8 cellular contexts compared by ENCODE assay signal in the genomic region with DNA sequence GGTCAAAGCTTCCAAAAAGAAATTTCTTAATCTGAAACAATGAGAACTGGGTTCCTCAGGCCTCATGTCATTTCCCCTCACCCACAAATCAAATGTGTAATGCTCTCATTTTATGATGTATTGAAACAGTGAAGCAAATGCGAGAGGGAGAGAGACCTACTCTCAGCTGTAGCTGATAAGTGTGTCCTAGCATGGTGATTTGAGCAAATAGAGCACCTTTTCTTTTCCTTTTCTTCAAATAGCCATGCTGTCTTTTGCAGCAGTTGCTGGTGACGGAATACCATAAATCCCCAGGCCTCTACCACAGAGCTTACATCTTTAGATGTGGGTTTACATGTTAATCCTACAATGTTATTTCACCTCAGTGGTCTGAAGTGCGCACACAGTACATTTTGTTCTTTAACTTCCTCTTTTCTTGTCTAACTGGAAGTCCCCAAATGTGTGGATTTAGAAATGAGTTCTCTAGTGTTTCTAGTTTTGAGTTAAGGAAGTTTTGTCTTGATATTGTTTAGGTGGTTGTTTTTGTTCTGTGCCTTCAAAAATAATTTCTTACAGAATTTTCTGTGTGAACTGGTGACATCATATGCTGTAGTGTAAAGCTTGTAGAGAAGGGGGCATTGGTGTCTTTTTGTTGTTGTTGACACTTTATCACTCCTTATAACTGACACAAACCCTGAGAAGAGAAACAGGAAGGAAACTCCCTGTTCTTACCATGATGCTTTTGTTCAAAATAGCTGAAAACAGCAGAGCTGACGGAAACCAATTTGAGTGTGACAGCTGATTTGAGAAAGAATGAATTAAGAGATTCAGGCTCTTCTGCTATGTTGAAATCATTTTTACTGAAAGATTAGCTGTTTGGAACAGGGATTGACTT. TPM values are rescaled to one million over a fixed set of nuclear protein-coding genes. Genes with fewer than 3 reads are reported as not detected.
A peak's percentile ranks its signal among the peaks of the same experiment; 100 is the strongest.
DNase-seq lines count a peak whose midpoint lies in the region; ATAC-seq, FAIRE-seq and TF ChIP-seq lines count a peak whose summit lies in the region.

No MANE protein-coding gene starts in this region.

- H3K4me3 ChIP-seq in Panc1 (ENCODE audit: low read depth in 2 of 2, low read length in 2 of 2) (no peak overlapping the region), GM12878 (peak overlapping the region; percentile 66), muscle layer of duodenum (ENCODE audit: low read depth in 1 of 2, low read length in 2 of 2) (no peak overlapping the region), SK-N-SH (ENCODE audit: low read depth in 2 of 2, low read length in 1 of 2) (no peak overlapping the region)

- H3K9me3 ChIP-seq in Panc1 (ENCODE audit: control insufficient read depth, insufficient read depth, low read depth, low read length) = no peaks in the 10 kb centered on the region
- H3K9me3 ChIP-seq in GM12878 (replicated peaks; ENCODE audit: control insufficient read depth, insufficient read depth, low read length) = no peaks in the 10 kb centered on the region
- H3K9me3 ChIP-seq in muscle layer of duodenum (ENCODE audit: control insufficient read depth in 1 of 2, low read length in 2 of 2) = no peaks in the 10 kb centered on the region
- no peaks in the 10 kb centered on the region for H3K9me3 ChIP-seq in SK-N-SH

- TF ChIP-seq RAD21 in GM12878 (IDR thresholded peaks at IDR 0.05; ENCODE audit: insufficient read depth, low read depth, low read length) (peak; percentile 15; the same call in 1 of the 2 replicates), SK-N-SH (IDR thresholded peaks at IDR 0.05; ENCODE audit: low read length) (no peak)

- 1% methylated on average over 4 of the region's 4 CpGs for WGBS in GM12878 (ENCODE audit: insufficient coverage, insufficient replicate concordance, low lambda C conversion rate, missing lambda C conversion rate)
- 97% methylated on average over 4 of the region's 4 CpGs for WGBS in SK-N-SH (ENCODE audit: low lambda C conversion rate)

- no peaks in the 10 kb centered on the region for H4K20me1 ChIP-seq in GM12878 (ENCODE audit: control insufficient read depth, insufficient read depth)
- H4K20me1 ChIP-seq in SK-N-SH (ENCODE audit: insufficient read depth) = no peaks in the 10 kb centered on the region

- H3F3A ChIP-seq in SK-N-SH (replicated peaks; ENCODE audit: insufficient read depth) = peaks cover 15% of the 10 kb centered on the region

- POLR2A ChIA-PET in Panc1 (lab: Charles Lee) = interaction anchor here (0.6 kb wide), 1 partner anchor 102 kb away, joined by 6 read pairs; no protein-coding TSS in a partner anchor
- POLR2A ChIA-PET in GM12878 (lab: Charles Lee) = interaction anchor here (0.7 to 15.7 kb wide), 12 partner anchors 9 to 336 kb away, joined by 3 to 243 read pairs (median 14); partner anchors contain the start of gene SMAP2
- POLR2A ChIA-PET in SK-N-SH (lab: Yijun Ruan, JAX) = interaction anchor here (0.6 to 0.7 kb wide), 2 partner anchors 65 to 132 kb away, joined by 3 to 6 read pairs; partner anchors contain the start of gene ZFP69B

- BruUV-seq in Panc1 (replicated peaks; lab: Mats Ljungman, UMichigan) (no TSS peak), GM12878 (replicated peaks; lab: Mats Ljungman, UMichigan) (no TSS peak)

- TF ChIP-seq POLR2A in GM12878 (IDR thresholded peaks at IDR 0.05; ENCODE audit: low read depth, low read length) = no peak

- peak overlapping the region; percentile 73; the same call in 1 of the 2 replicates for H3K27ac ChIP-seq in Panc1 (ENCODE audit: low read length)
- peak overlapping the region; percentile 97 for H3K27ac ChIP-seq in GM12878 (ENCODE audit: control insufficient read depth, insufficient read depth)
- peak overlapping the region; percentile 95 for H3K27ac ChIP-seq in muscle layer of duodenum (ENCODE audit: low read length)
- H3K27ac ChIP-seq in SK-N-SH (ENCODE audit: low read depth in 2 of 2, low read length in 1 of 2) = no peak overlapping the region

- CTCF ChIA-PET in Panc1 (lab: Charles Lee) = interaction anchor here (0.7 to 1.9 kb wide), 2 partner anchors 70 to 252 kb away, joined by 4 to 5 read pairs; no protein-coding TSS in a partner anchor
- CTCF ChIA-PET in GM12878 (lab: Yijun Ruan, JAX) = interaction anchor here (0.6 to 18.7 kb wide), 15 partner anchors 9 to 325 kb away, joined by 3 to 271 read pairs (median 7); partner anchors contain the start of gene SMAP2
- CTCF ChIA-PET in SK-N-SH (lab: Yijun Ruan, JAX) = interaction anchor here (1.1 to 4.6 kb wide), 4 partner anchors 19 to 301 kb away, joined by 4 to 25 read pairs (median 11); no protein-coding TSS in a partner anchor

- intact Hi-C loops in Panc1 (cut with micrococcal nuclease; ENCODE audit: unreplicated experiment) (no loop called here), GM12878 (cut with micrococcal nuclease; ENCODE audit: unreplicated experiment) (loop anchor here (1.0 kb wide), 1 partner anchor 15 kb away; no protein-coding TSS in a partner anchor)

- no peak for DNase-seq in Panc1 (ENCODE audit: low read depth, low spot score)
- DNase-seq in GM12878 (ENCODE audit: low read depth, low spot score) = peak; percentile 98
- DNase-seq in GOT3 (lab: John Stamatoyannopoulos, UW) = no peak
- no peak for DNase-seq in SK-N-SH
- no peak for DNase-seq in NCI-H2107 (lab: John Stamatoyannopoulos, UW)

- H3K79me2 ChIP-seq in GM12878 (ENCODE audit: control insufficient read depth, insufficient read depth, low read length) (peaks cover 94% of the 10 kb centered on the region), SK-N-SH (ENCODE audit: insufficient read depth) (peaks cover 62% of the 10 kb centered on the region)

- H2AFZ ChIP-seq in GM12878 (ENCODE audit: control insufficient read depth, low read depth, low read length) = no peak overlapping the region
- H2AFZ ChIP-seq in SK-N-SH (ENCODE audit: low read depth) = no peak overlapping the region

- ATAC-seq in GM18519 (IDR thresholded peaks at IDR 0.05; ENCODE audit: low FRiP score, unreplicated experiment) (peak; percentile 57), HG02798 (IDR thresholded peaks at IDR 0.05; ENCODE audit: poor library complexity, unreplicated experiment) (peak; percentile 67), Panc1 (no peak), GM12878 (peak; percentile 72)

- H3K9me2 ChIP-seq in SK-N-SH = no peaks in the 10 kb centered on the region

- in situ Hi-C loops in Panc1 (cut with HindIII; ENCODE audit: low pct_unique_long_range_greater_than_20kb, low sequenced_read_pairs) (no loop called here), GM12878 (cut with MboI) (no loop called here)

- H3K9ac ChIP-seq in GM12878 (ENCODE audit: control insufficient read depth, insufficient read depth, low read length) = peak overlapping the region; percentile 91
- no peak overlapping the region for H3K9ac ChIP-seq in SK-N-SH

- H3K27me3 ChIP-seq in Panc1 (ENCODE audit: control insufficient read depth, insufficient read depth, low read length) (no peaks in the 10 kb centered on the region), GM12878 (replicated peaks in 1 of 2; ENCODE audit: control insufficient read depth in 2 of 2, insufficient read depth in 2 of 2, low read length in 1 of 2) (no peaks in the 10 kb centered on the region), muscle layer of duodenum (ENCODE audit: low read depth, low read length) (no peaks in the 10 kb centered on the region), SK-N-SH (ENCODE audit: insufficient read depth) (no peaks in the 10 kb centered on the region)

- RAD21 ChIA-PET in GM12878 (lab: Charles Lee; ENCODE audit: unreplicated experiment) = interaction anchor here (0.8 to 12.1 kb wide), 20 partner anchors 8 to 306 kb away, joined by 3 to 189 read pairs (median 7); partner anchors contain the start of genes COL9A2, NFYC, RLF and SMAP2

- H3K36me3 ChIP-seq in Panc1 (ENCODE audit: control insufficient read depth, insufficient read depth, low read length) = no peaks in the 10 kb centered on the region
- peaks cover 2 to 11% of the 10 kb centered on the region in 2 experiments for H3K36me3 ChIP-seq in GM12878 (ENCODE audit: control insufficient read depth in 2 of 2, insufficient read depth in 2 of 2, low read length in 1 of 2)
- H3K36me3 ChIP-seq in muscle layer of duodenum (ENCODE audit: control insufficient read depth in 1 of 2, insufficient read depth in 2 of 2, low read length in 2 of 2) = no peaks in the 10 kb centered on the region
- H3K36me3 ChIP-seq in SK-N-SH (replicated peaks in 1 of 2; ENCODE audit: control insufficient read depth in 1 of 2, insufficient read depth in 2 of 2, low read length in 1 of 2) = peaks cover 0 to 2% of the 10 kb centered on the region in 2 experiments

- no peak for TF ChIP-seq CTCF in Panc1 (IDR thresholded peaks at IDR 0.05)
- no peak for TF ChIP-seq CTCF in GM12878 (IDR thresholded peaks at IDR 0.05 in 2 of 3, conservative IDR thresholded peaks at IDR 0.05 in 1 of 3; ENCODE audit: control insufficient read depth in 2 of 3, extremely low read depth in 1 of 3, insufficient read depth in 1 of 3, low read depth in 3 of 3, low read length in 3 of 3)
- TF ChIP-seq CTCF in SK-N-SH (IDR thresholded peaks at IDR 0.05) = no peak

- peak; percentile 84 for FAIRE-seq in GM12878 (lab: Jason Lieb, UNC)

- TF ChIP-seq EP300 in GM12878 (IDR thresholded peaks at IDR 0.05; ENCODE audit: borderline replicate concordance in 1 of 2, control insufficient read depth in 1 of 2, low read depth in 2 of 2, low read length in 2 of 2) (peak; percentile 98 to 99), SK-N-SH (IDR thresholded peaks at IDR 0.05; ENCODE audit: borderline replicate concordance in 1 of 2, low read depth in 1 of 2, low read length in 1 of 2) (no peak)

- H3K4me1 ChIP-seq in Panc1 (ENCODE audit: control insufficient read depth, insufficient read depth, low read length) = peaks cover 57% of the 10 kb centered on the region
- peaks cover 65% of the 10 kb centered on the region for H3K4me1 ChIP-seq in GM12878 (ENCODE audit: control insufficient read depth, insufficient read depth, low read length)
- H3K4me1 ChIP-seq in muscle layer of duodenum (ENCODE audit: control insufficient read depth in 1 of 2, insufficient read depth in 2 of 2, low read length in 2 of 2) = peaks cover 11 to 32% of the 10 kb centered on the region in 2 donors
- H3K4me1 ChIP-seq in SK-N-SH (ENCODE audit: control insufficient read depth in 1 of 2, insufficient read depth in 2 of 2, low read depth in 1 of 2, low read length in 1 of 2) = peaks cover 24 to 43% of the 10 kb centered on the region in 2 experiments; a peak in 3 of 4 replicates

- H3K4me2 ChIP-seq in GM12878 (ENCODE audit: control insufficient read depth, insufficient read depth) (peak overlapping the region; percentile 96), SK-N-SH (no peak overlapping the region)

- SMC1A ChIA-PET in GM12878 (lab: Charles Lee; ENCODE audit: uncharacterized antibody, unreplicated experiment) = interaction anchor here (0.6 to 18.1 kb wide), 15 partner anchors 8 to 342 kb away, joined by 3 to 426 read pairs (median 12); partner anchors contain the start of gene SMAP2

RNA-seq across cellular contexts. Expression of gene SMAP2, which starts 12.1 kb away (rescaled TPM):
- total RNA-seq in Panc1 (2021; ENCODE audit: unreplicated experiment) (21.5 TPM), GM12878 (2014; rRNA removed) (103 and 107 TPM in 2 replicates), GM12878 (2014; rRNA removed; fragmentation: Illumina TruSeq; extraction: Trizol) (92.9 and 97.1 TPM in 2 replicates), GM12878 (2021) (115 and 121 TPM in 2 replicates)
- polyA plus RNA-seq in Panc1 (2012; ENCODE audit: insufficient read length) = 17.5 TPM
- total RNA-seq in GM12878 (2013; cell fraction: nucleolus; rRNA removed) = 113 and 116 TPM in 2 replicates
- 97.2 TPM for polyA plus RNA-seq in GM12878 (2011; ENCODE audit: low read depth)
- polyA plus RNA-seq in GM12878 (2011; rRNA removed) (103 and 120 TPM in 2 replicates), GM12878 (2014; fragmentation: Illumina TruSeq; extraction: Trizol) (177 and 223 TPM in 2 replicates), GM12878 (2014; fragmentation: Nextera tagmentation; extraction: Ambion mirVana) (10 to 100 TPM; 33.4 to 42.4 TPM), GM12878 (2014; rRNA removed) (98.3 and 107 TPM in 2 replicates), GM12878 (2016; fragmentation: Nextera tagmentation; extraction: Ambion mirVana) (100 to 1,000 TPM in 1 of 2 experiments, 10 to 100 TPM in 1; 92.1 to 108 TPM), SK-N-SH (2012; rRNA removed) (11.2 and 12.7 TPM in 2 replicates)
- polyA plus RNA-seq in GM12878 (2011; cell fraction: cytosol; rRNA removed) = 116 and 137 TPM in 2 replicates
- polyA plus RNA-seq in GM12878 (2011; cell fraction: nucleus; rRNA removed) = 79.9 and 86.8 TPM in 2 replicates
- polyA plus RNA-seq in GM12878 (2012) = 109 and 156 TPM in 2 replicates
- polyA minus RNA-seq in GM12878 (2011; rRNA and poly(A)+ RNA removed) = 136 and 166 TPM in 2 replicates
- polyA minus RNA-seq in GM12878 (2011; cell fraction: cytosol; rRNA and poly(A)+ RNA removed) = 42.6 and 47.7 TPM in 2 replicates
- 26.1 and 37.2 TPM in 2 replicates for polyA minus RNA-seq in GM12878 (2011; cell fraction: nucleus; rRNA and poly(A)+ RNA removed)
- polyA plus RNA-seq in SK-N-SH (2012; cell fraction: cytosol; rRNA removed) = 11.5 and 12.3 TPM in 2 replicates
- polyA plus RNA-seq in SK-N-SH (2012; cell fraction: nucleus; rRNA removed) = 13.2 and 15.8 TPM in 2 replicates

Comparison
In these comparisons a context has a peak if more than half of its experiments do, and no peak if none do; other contexts are left out.
1. H3K27ac ChIP-seq: peak in Panc1 (single experiment), GM12878 (single experiment) and muscle layer of duodenum (single experiment); none in SK-N-SH (0 of 2).